ENCODE assay signal across 25 cellular contexts in the genomic region with DNA sequence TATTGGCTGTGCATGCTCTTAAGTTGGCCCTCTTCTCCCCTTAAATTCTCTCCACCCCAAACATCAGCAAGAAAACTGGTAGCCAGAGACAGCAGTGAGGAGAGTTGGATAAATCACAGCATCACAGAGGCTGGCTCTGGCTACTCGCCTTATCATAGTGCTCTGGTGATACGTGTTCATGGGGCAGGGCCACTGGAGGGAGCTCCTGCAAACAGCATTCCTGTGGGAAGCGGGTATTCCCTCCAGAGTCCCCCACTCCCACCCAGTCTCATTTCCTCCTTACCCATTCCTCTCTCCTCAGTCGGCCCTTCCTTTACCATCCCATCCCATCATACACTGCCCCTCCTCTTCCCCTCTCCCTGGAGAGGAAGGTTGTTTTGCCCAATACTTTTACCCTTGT. TPM values are rescaled to one million over a fixed set of nuclear protein-coding genes. Genes with fewer than 3 reads are reported as not detected.
DNase-seq lines count a peak whose midpoint lies in the region; ATAC-seq, FAIRE-seq and TF ChIP-seq lines count a peak whose summit lies in the region.
"Had no signal": no experiment of that assay in that cellular context is flagged by ENCODE, and none has a peak within 500 bp of the region (broad histone marks: within the 10 kb centered on the region; RNA-seq: fewer than 3 reads in every experiment).

No MANE protein-coding gene starts in this region.

- H3K4me3 ChIP-seq in H1 (ENCODE audit: extremely low read depth in 1 of 4, insufficient read depth in 2 of 4, low read depth in 3 of 4, low read length in 4 of 4) (no peak overlapping the region), mesendoderm (ENCODE audit: low read length) (no peak overlapping the region)
- H3K4me3 ChIP-seq: coronary artery, lung, upper lobe of left lung had no signal

- no peak overlapping the region for H4K8ac ChIP-seq in H1 (ENCODE audit: extremely low read depth, insufficient read depth, low read length)
- no peak overlapping the region for H4K8ac ChIP-seq in mesendoderm (ENCODE audit: low read depth, low read length)

- H3K18ac ChIP-seq in H1 (ENCODE audit: extremely low read depth, low read length) (no peak overlapping the region), mesendoderm (ENCODE audit: low read length) (no peak overlapping the region)

- H3K27me3 ChIP-seq in H1 (replicated peaks in 1 of 4; ENCODE audit: control insufficient read depth in 3 of 4, extremely low read depth in 1 of 4, insufficient read depth in 3 of 4, low read length in 3 of 4) (peaks cover 0 to 18% (median 14%) of the 10 kb centered on the region in 4 experiments; a peak in 6 of 7 replicates), mesendoderm (ENCODE audit: insufficient read depth, low read length, poor library complexity) (no peaks in the 10 kb centered on the region)

- H2BK20ac ChIP-seq in H1 (ENCODE audit: low read length): no peak overlapping the region

- POLR2A ChIA-PET in H1 (lab: Charles Lee; ENCODE audit: partially characterized antibody): interaction anchor here (0.6 kb wide), 1 partner anchor 140 kb away, joined by 3 read pairs; no protein-coding TSS in a partner anchor

- H3K79me2 ChIP-seq in H1 (ENCODE audit: control insufficient read depth in 1 of 2, insufficient read depth in 2 of 2, low read length in 2 of 2): no peaks in the 10 kb centered on the region
- H3K79me2 ChIP-seq in mesendoderm (ENCODE audit: control insufficient read depth, insufficient read depth, low read length): no peaks in the 10 kb centered on the region

- no peak overlapping the region for H2BK12ac ChIP-seq in H1 (ENCODE audit: low read depth, low read length)

- H3K79me1 ChIP-seq in H1 (ENCODE audit: low read depth, low read length): no peaks in the 10 kb centered on the region
- no peaks in the 10 kb centered on the region for H3K79me1 ChIP-seq in mesendoderm (ENCODE audit: low read length)

- ATAC-seq in HG02678 (IDR thresholded peaks at IDR 0.05; ENCODE audit: unreplicated experiment): no peak

- TF ChIP-seq POLR2A in H1 (IDR thresholded peaks at IDR 0.05; ENCODE audit: control extremely low read depth in 1 of 2, low read depth in 2 of 2, low read length in 2 of 2): no peak

- TF ChIP-seq EP300 in H1 (IDR thresholded peaks at IDR 0.05; ENCODE audit: borderline replicate concordance in 1 of 2, low read depth in 2 of 2, low read length in 2 of 2): no peak

- H2AK5ac ChIP-seq in H1 (ENCODE audit: low read depth, low read length) (no peak overlapping the region), mesendoderm (ENCODE audit: low read length) (no peak overlapping the region)

- no peak overlapping the region for H3K56ac ChIP-seq in H1 (replicated peaks; ENCODE audit: insufficient read length, low read depth, low read length)
- no peak overlapping the region for H3K56ac ChIP-seq in mesendoderm (ENCODE audit: low read length)

- H3K27ac ChIP-seq in H1 (ENCODE audit: low read depth, low read length) (no peak overlapping the region), mesendoderm (ENCODE audit: low read depth, low read length) (no peak overlapping the region)
- H3K27ac ChIP-seq: coronary artery, KMS-11, upper lobe of left lung had no signal

- H3K23me2 ChIP-seq in H1 (ENCODE audit: low read depth, low read length): peaks cover 10% of the 10 kb centered on the region; the same call in 1 of the 2 replicates

- peak; percentile 49 to 58 for TF ChIP-seq RAD21 in H1 (IDR thresholded peaks at IDR 0.05 in 1 of 2, conservative IDR thresholded peaks at IDR 0.05 in 1 of 2; ENCODE audit: low read depth in 2 of 2, low read length in 2 of 2)

- no peak for FAIRE-seq in H1 (lab: Jason Lieb, UNC)
- FAIRE-seq: endometrium, islet of Langerhans had no signal

- H2BK15ac ChIP-seq in H1 (ENCODE audit: low read length): no peak overlapping the region
- H2BK15ac ChIP-seq in mesendoderm (replicated peaks; ENCODE audit: low read depth): no peak overlapping the region

- no peaks in the 10 kb centered on the region for H3K9me3 ChIP-seq in H1 (ENCODE audit: insufficient read depth in 2 of 2, low read depth in 1 of 2, low read length in 1 of 2)
- H3K9me3 ChIP-seq: upper lobe of left lung had no signal

- H4K91ac ChIP-seq in H1 (replicated peaks; ENCODE audit: insufficient read length, low read length): no peak overlapping the region

- H2BK120ac ChIP-seq in H1 (replicated peaks; ENCODE audit: low read depth, low read length) (no peak overlapping the region), mesendoderm (ENCODE audit: low read depth, low read length) (no peak overlapping the region)

- no peak overlapping the region for H4K5ac ChIP-seq in H1 (ENCODE audit: insufficient read length, low read depth, low read length)
- no peak overlapping the region for H4K5ac ChIP-seq in mesendoderm (ENCODE audit: low read length)

- H3K9ac ChIP-seq in H1 (replicated peaks in 1 of 4; ENCODE audit: extremely low read depth in 1 of 4, low read depth in 3 of 4, low read length in 3 of 4) (no peak overlapping the region), mesendoderm (ENCODE audit: low read length) (no peak overlapping the region)
- H3K9ac ChIP-seq: KMS-11 had no signal

- H3K36me3 ChIP-seq in H1 (ENCODE audit: control insufficient read depth in 2 of 4, insufficient read depth in 4 of 4, low read length in 3 of 4) (no peaks in the 10 kb centered on the region), mesendoderm (ENCODE audit: control insufficient read depth, insufficient read depth, low read length) (no peaks in the 10 kb centered on the region)
- H3K36me3 ChIP-seq: upper lobe of left lung had no signal

- H3K4ac ChIP-seq in H1 (replicated peaks; ENCODE audit: insufficient read length, low read depth, low read length): no peak overlapping the region
- H3K4ac ChIP-seq in mesendoderm (ENCODE audit: low read depth, low read length): no peak overlapping the region

- peak in 2 of 3 experiments; percentile 55 to 59; a peak in 3 of 4 replicates for TF ChIP-seq CTCF in H1 (IDR thresholded peaks at IDR 0.05; ENCODE audit: control extremely low read depth in 1 of 3, insufficient read depth in 1 of 3, low read depth in 1 of 3, low read length in 3 of 3)

- DNase-seq in ELF-1 (ENCODE audit: low read depth, low spot score) (peak; percentile 36), HT1080 (ENCODE audit: low read depth) (peak; percentile 10), H1 (ENCODE audit: low read depth in 1 of 2, low spot score in 2 of 2) (no peak), mesendoderm (peak; percentile 81), NCI-H345 treated with DMSO at 0.1 percent for 48 hours (lab: John Stamatoyannopoulos, UW; ENCODE audit: unreplicated experiment) (no peak), NOMO-1 (lab: John Stamatoyannopoulos, UW; ENCODE audit: unreplicated experiment in 2 of 2) (no peak)
- DNase-seq: activated CD4-positive, alpha-beta T cell treated with anti-CD3 and anti-CD28 coated beads, Interleukin-2, amount 50 U/mL, for 4 hours; activated CD8-positive, alpha-beta memory T cell treated with anti-CD3 and anti-CD28 coated beads, Interleukin-2, amount 50 U/mL, for 48 hours; activated effector memory CD4-positive, alpha-beta T cell treated with anti-CD3 and anti-CD28 coated beads, Interleukin-2, amount 50 U/mL, for 16 hours; AML-193; COR-L47; MV-4-11; NCI-H187 treated with DMSO at 0.1 percent for 48 hours; NCI-H510A treated with DMSO at 0.1 percent for 48 hours; retina; stimulated activated CD4-positive, alpha-beta T cell treated with anti-CD3 and anti-CD28 coated beads, Interleukin-12 subunit alpha, Interleukin-12 subunit beta, amount 100 ng/mL, for 4 hours; upper lobe of left lung had no signal

- H3K23ac ChIP-seq in H1 (ENCODE audit: insufficient read length) (no peak overlapping the region), mesendoderm (ENCODE audit: low read length) (no peak overlapping the region)

- H3K4me1 ChIP-seq in H1 (replicated peaks in 1 of 4; ENCODE audit: control insufficient read depth in 3 of 4, insufficient read depth in 4 of 4, low read length in 3 of 4) (peaks cover 5 to 9% (median 6%) of the 10 kb centered on the region in 4 experiments; a peak in 5 of 7 replicates), mesendoderm (ENCODE audit: control insufficient read depth, low read depth, low read length) (peaks cover 10% of the 10 kb centered on the region)

- CTCF ChIA-PET in H1 (lab: Charles Lee; ENCODE audit: partially characterized antibody): interaction anchor here (0.6 to 3.2 kb wide), 16 partner anchors 9 to 230 kb away, joined by 3 to 25 read pairs (median 4); no protein-coding TSS in a partner anchor

- WGBS in H1 (ENCODE audit: extremely low coverage in 1 of 2, insufficient coverage in 1 of 2, insufficient read length in 1 of 2, insufficient replicate concordance in 2 of 2, low coverage in 1 of 2, low lambda C conversion rate in 2 of 2, missing lambda C conversion rate in 1 of 2), 2 experiments: 44% methylated on average over 3 of the region's 4 CpGs; no CpG with 5 or more reads in 1 of the 2 experiments
- no CpG with 5 or more reads among the region's 4 CpGs for WGBS in mesendoderm (ENCODE audit: extremely low coverage, insufficient coverage, low lambda C conversion rate)

- H2AFZ ChIP-seq in H1 (ENCODE audit: low read length): peak overlapping the region; percentile 45; the same call in 1 of the 2 replicates

- H2BK5ac ChIP-seq in H1 (ENCODE audit: low read depth, low read length) (peak overlapping the region; percentile 21; the same call in 1 of the 2 replicates), mesendoderm (ENCODE audit: low read length) (no peak overlapping the region)

- no peaks in the 10 kb centered on the region for H4K20me1 ChIP-seq in H1 (replicated peaks in 1 of 2; ENCODE audit: control insufficient read depth in 1 of 2, insufficient read depth in 2 of 2, low read length in 2 of 2)

- H3K4me2 ChIP-seq in H1 (ENCODE audit: insufficient read depth in 1 of 2, low read depth in 2 of 2, low read length in 2 of 2): no peak overlapping the region
- H3K4me2 ChIP-seq in mesendoderm (ENCODE audit: low read length): no peak overlapping the region
- H3K4me2 ChIP-seq: KMS-11 had no signal

- H3K14ac ChIP-seq in H1 (ENCODE audit: insufficient read length): no peak overlapping the region

TF ChIP-seq in H1, 55 proteins besides CTCF, POLR2A, EP300 and RAD21 (continues in another document):
- no peak for TF ChIP-seq SP1 (IDR thresholded peaks at IDR 0.05; ENCODE audit: low read depth, low read length)

RNA-seq across cellular contexts. Expression of gene NHLH2, which starts 7.1 kb away (rescaled TPM):
- total RNA-seq in HT1080 (2014; rRNA removed; shearing (Covaris generic)): not detected in 2 replicates
- polyA plus RNA-seq in HT1080 (2015; cell fraction: cytosol; rRNA removed): 0.02 TPM in 1 of 2 replicates, not detected in the other
- not detected in 2 replicates for polyA plus RNA-seq in HT1080 (2015; cell fraction: nucleus; rRNA removed)
- total RNA-seq in H1 (2021; fragmentation: NEBNext Ultra II Directional; extraction: Animal tissue kit (Norgen Biotek cat#: 25700)): 1.0 and 1.1 TPM in 2 replicates
- 0.89 and 0.92 TPM in 2 replicates for polyA plus RNA-seq in H1 (2011; rRNA removed)
- polyA plus RNA-seq in H1 (2011; cell fraction: cytosol; rRNA removed): 1.7 TPM
- polyA plus RNA-seq in H1 (2011; cell fraction: nucleus; rRNA removed): 2.1 TPM
- 0.97 to 1.7 TPM (median 1.2 TPM) in 4 replicates for polyA plus RNA-seq in H1 (2012, experiment 1 of 2)
- 0.66 TPM for polyA plus RNA-seq in H1 (2012, experiment 2 of 2)
- polyA plus RNA-seq in H1 (2013, experiment 1 of 2): 1.5 TPM
- 1.7 TPM for polyA plus RNA-seq in H1 (2013, experiment 2 of 2)
- 0.10 and 0.13 TPM in 2 replicates for polyA minus RNA-seq in H1 (2011; rRNA and poly(A)+ RNA removed)
- polyA minus RNA-seq in H1 (2011; cell fraction: cytosol; rRNA and poly(A)+ RNA removed): 1.3 TPM
- 3.8 TPM for polyA minus RNA-seq in H1 (2011; cell fraction: nucleus; rRNA and poly(A)+ RNA removed)
- 1.9 TPM for polyA plus RNA-seq in mesendoderm (2013, experiment 1 of 2)
- polyA plus RNA-seq in mesendoderm (2013, experiment 2 of 2): 1.9 TPM
- total RNA-seq: G401, HT-29 had no signal

Comparison
In these comparisons a context has a peak if more than half of its experiments do, and no peak if none do; other contexts are left out.
1. DNase-seq: peak in ELF-1 (single experiment), HT1080 (single experiment) and mesendoderm (single experiment); none in H1 (0 of 2), NCI-H345 treated with DMSO at 0.1 percent for 48 hours (single experiment) and NOMO-1 (0 of 2).